In genomic region chr2:218228366-218229092, GRCh38 we compare ENCODE assay signal across 9 cellular contexts. TPM values are rescaled to one million over a fixed set of nuclear protein-coding genes. Genes with fewer than 3 reads are reported as not detected.
DNase-seq lines count a peak whose midpoint lies in the region; ATAC-seq, FAIRE-seq and TF ChIP-seq lines count a peak whose summit lies in the region.
"Had no signal": no experiment of that assay in that cellular context is flagged by ENCODE, and none has a peak within 500 bp of the region (broad histone marks: within the 10 kb centered on the region; RNA-seq: fewer than 3 reads in every experiment).

No MANE protein-coding gene starts in this region.

- no peak for ATAC-seq in activated T-helper 17 cell treated with anti-CD3 and anti-CD28 coated beads, Interleukin-2, amount 50 U/mL, for 72 hours (replicated peaks)
- ATAC-seq in GM21529 (IDR thresholded peaks at IDR 0.05; ENCODE audit: unreplicated experiment): no peak

- peaks cover 32% of the 10 kb centered on the region for H3K36me3 Mint-ChIP-seq in activated naive CD4-positive, alpha-beta T cell treated with anti-CD3 and anti-CD28 coated beads, Interleukin-2, amount 50 U/mL, for 24 hours
- H3K36me3 Mint-ChIP-seq in activated T-helper 17 cell treated with anti-CD3 and anti-CD28 coated beads, Interleukin-2, amount 50 U/mL, for 72 hours (ENCODE audit: low read depth): peaks cover 100% of the 10 kb centered on the region
- peaks cover 43% of the 10 kb centered on the region for H3K36me3 Mint-ChIP-seq in type B pancreatic cell

- H3K27me3 Mint-ChIP-seq in activated naive CD4-positive, alpha-beta T cell treated with anti-CD3 and anti-CD28 coated beads, Interleukin-2, amount 50 U/mL, for 24 hours: no peaks in the 10 kb centered on the region
- no peaks in the 10 kb centered on the region for H3K27me3 Mint-ChIP-seq in activated T-helper 17 cell treated with anti-CD3 and anti-CD28 coated beads, Interleukin-2, amount 50 U/mL, for 72 hours
- no peaks in the 10 kb centered on the region for H3K27me3 Mint-ChIP-seq in type B pancreatic cell

- TF ChIP-seq CTCF in type B pancreatic cell (conservative IDR thresholded peaks at IDR 0.05): no peak

- no peak for FAIRE-seq in frontal cortex (lab: Jason Lieb, UNC)

- peak overlapping the region; percentile 81 for H3K4me3 Mint-ChIP-seq in activated naive CD4-positive, alpha-beta T cell treated with anti-CD3 and anti-CD28 coated beads, Interleukin-2, amount 50 U/mL, for 24 hours
- H3K4me3 Mint-ChIP-seq in activated T-helper 17 cell treated with anti-CD3 and anti-CD28 coated beads, Interleukin-2, amount 50 U/mL, for 72 hours: peak overlapping the region; percentile 72
- no peak overlapping the region for H3K4me3 Mint-ChIP-seq in type B pancreatic cell

- DNase-seq in activated naive CD4-positive, alpha-beta T cell treated with Interleukin-2 at 50 U/mL for 16 hours: no peak
- DNase-seq in kidney tubule cell (ENCODE audit: low spot score) (peak; percentile 77), type B pancreatic cell (ENCODE audit: extremely low spot score, unreplicated experiment) (no peak), frontal cortex (ENCODE audit: low spot score in 2 of 2) (no peak), iPS-NIHi11 (ENCODE audit: low spot score) (no peak)
- DNase-seq: NCI-H1105 had no signal

- peaks cover 77% of the 10 kb centered on the region for H3K4me1 Mint-ChIP-seq in activated naive CD4-positive, alpha-beta T cell treated with anti-CD3 and anti-CD28 coated beads, Interleukin-2, amount 50 U/mL, for 24 hours
- H3K4me1 Mint-ChIP-seq in activated T-helper 17 cell treated with anti-CD3 and anti-CD28 coated beads, Interleukin-2, amount 50 U/mL, for 72 hours: peaks cover 61% of the 10 kb centered on the region
- no peaks in the 10 kb centered on the region for H3K4me1 Mint-ChIP-seq in type B pancreatic cell (ENCODE audit: unreplicated experiment)

- no peaks in the 10 kb centered on the region for H3K9me3 Mint-ChIP-seq in activated naive CD4-positive, alpha-beta T cell treated with anti-CD3 and anti-CD28 coated beads, Interleukin-2, amount 50 U/mL, for 24 hours
- no peaks in the 10 kb centered on the region for H3K9me3 Mint-ChIP-seq in activated T-helper 17 cell treated with anti-CD3 and anti-CD28 coated beads, Interleukin-2, amount 50 U/mL, for 72 hours
- H3K9me3 Mint-ChIP-seq in type B pancreatic cell: no peaks in the 10 kb centered on the region

- peak overlapping the region; percentile 90 for H3K27ac Mint-ChIP-seq in activated naive CD4-positive, alpha-beta T cell treated with anti-CD3 and anti-CD28 coated beads, Interleukin-2, amount 50 U/mL, for 24 hours
- H3K27ac Mint-ChIP-seq in activated T-helper 17 cell treated with anti-CD3 and anti-CD28 coated beads, Interleukin-2, amount 50 U/mL, for 72 hours: peak overlapping the region; percentile 80
- H3K27ac Mint-ChIP-seq in type B pancreatic cell: peak overlapping the region; percentile 92

RNA-seq across cellular contexts. Expression of gene ARPC2, which starts 11.5 kb away (rescaled TPM):
- total RNA-seq in activated T-helper 17 cell treated with anti-CD3 and anti-CD28 coated beads, Interleukin-2, amount 50 U/mL, for 72 hours: 100 to 1,000 TPM; 679 to 681 TPM
- total RNA-seq in type B pancreatic cell (ENCODE audit: low replicate concordance) (211 and 384 TPM in 2 replicates), frontal cortex (139 TPM)

RNA-seq across cellular contexts. Expression of gene GPBAR1, which starts 32.3 kb away (rescaled TPM):
- total RNA-seq in activated T-helper 17 cell treated with anti-CD3 and anti-CD28 coated beads, Interleukin-2, amount 50 U/mL, for 72 hours: 1 to 10 TPM; 1.3 to 1.4 TPM
- total RNA-seq in type B pancreatic cell (ENCODE audit: low replicate concordance): 2.1 and 5.7 TPM in 2 replicates
- total RNA-seq in frontal cortex: not detected

RNA-seq across cellular contexts. Expression of gene AAMP, which starts 41.4 kb away (rescaled TPM):
- total RNA-seq in activated T-helper 17 cell treated with anti-CD3 and anti-CD28 coated beads, Interleukin-2, amount 50 U/mL, for 72 hours: 10 to 100 TPM; 60.0 to 77.5 TPM
- 82.2 and 97.8 TPM in 2 replicates for total RNA-seq in type B pancreatic cell (ENCODE audit: low replicate concordance)
- 98.2 TPM for total RNA-seq in frontal cortex

RNA-seq across cellular contexts. Expression of gene PNKD, which starts 41.8 kb away (rescaled TPM):
- total RNA-seq in activated T-helper 17 cell treated with anti-CD3 and anti-CD28 coated beads, Interleukin-2, amount 50 U/mL, for 72 hours: 10 to 100 TPM; 21.1 to 30.9 TPM
- 58.4 and 66.4 TPM in 2 replicates for total RNA-seq in type B pancreatic cell (ENCODE audit: low replicate concordance)
- 15.1 TPM for total RNA-seq in frontal cortex
